Comparison of ENCODE assay signal across 13 cellular contexts in the genomic region with DNA sequence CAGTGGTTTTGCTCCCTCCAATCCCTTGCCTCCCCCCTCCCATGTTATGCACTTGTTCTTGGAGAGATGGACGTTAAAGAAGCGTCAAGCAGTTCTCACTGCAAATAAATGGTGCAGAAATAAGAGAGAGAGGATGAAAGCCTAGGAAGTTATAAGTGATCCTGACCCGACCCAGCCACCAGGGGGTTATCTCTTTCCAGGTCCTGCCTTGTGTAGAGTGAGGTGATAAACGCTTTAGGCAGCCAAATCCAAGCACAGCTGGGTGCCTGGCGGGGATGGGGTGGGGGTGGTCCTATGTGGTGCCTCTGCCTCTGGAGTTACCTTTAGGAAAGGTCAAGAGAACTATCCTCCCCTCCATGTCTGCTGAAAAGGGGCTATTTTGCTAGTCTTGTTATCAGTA. TPM values are rescaled to one million over a fixed set of nuclear protein-coding genes. Genes with fewer than 3 reads are reported as not detected.
DNase-seq lines count a peak whose midpoint lies in the region; ATAC-seq, FAIRE-seq and TF ChIP-seq lines count a peak whose summit lies in the region.
"Had no signal": no experiment of that assay in that cellular context is flagged by ENCODE, and none has a peak within 500 bp of the region (broad histone marks: within the 10 kb centered on the region; RNA-seq: fewer than 3 reads in every experiment).

No MANE protein-coding gene starts in this region.

- peaks cover 7% of the 10 kb centered on the region for H3K4me1 ChIP-seq in HepG2 (ENCODE audit: insufficient read depth, low read length)
- H3K4me1 ChIP-seq in right lobe of liver = peaks cover 0 to 11% (median 0%) of the 10 kb centered on the region in 4 donors
- H3K4me1 ChIP-seq in K562 (replicated peaks in 1 of 2; ENCODE audit: control insufficient read depth in 2 of 2, insufficient read depth in 2 of 2, low read length in 2 of 2) = peaks cover 0 to 39% of the 10 kb centered on the region in 2 experiments; a peak in 3 of 5 replicates

- H3K4me3 Mint-ChIP-seq in type B pancreatic cell = peak overlapping the region; percentile 85
- no peak overlapping the region for H3K4me3 Mint-ChIP-seq in activated CD8-positive, alpha-beta T cell treated with anti-CD3 and anti-CD28 coated beads, Interleukin-2, amount 10 ng/mL, durations not matched to agents 7 days and 5 days
- H3K4me3 Mint-ChIP-seq: activated T-helper 1 cell treated with anti-CD3 and anti-CD28 coated beads, Interleukin-12 subunit alpha, Interleukin-12 subunit beta, Interleukin-2, Interleukin-4 antibody, amounts not matched to agents 30 ng/mL and 10 ng/mL and 1 ng/mL, durations not matched to agents 14 hours and 24 hours and 36 hours; CD8-positive, alpha-beta T cell had no signal

- no peaks in the 10 kb centered on the region for H3K9me3 Mint-ChIP-seq in type B pancreatic cell
- no peaks in the 10 kb centered on the region for H3K9me3 Mint-ChIP-seq in activated CD8-positive, alpha-beta T cell treated with anti-CD3 and anti-CD28 coated beads, Interleukin-2, amount 10 ng/mL, durations not matched to agents 7 days and 5 days (ENCODE audit: insufficient read depth)
- H3K9me3 Mint-ChIP-seq: activated T-helper 1 cell treated with anti-CD3 and anti-CD28 coated beads, Interleukin-12 subunit alpha, Interleukin-12 subunit beta, Interleukin-2, Interleukin-4 antibody, amounts not matched to agents 30 ng/mL and 10 ng/mL and 1 ng/mL, durations not matched to agents 14 hours and 24 hours and 36 hours; CD8-positive, alpha-beta T cell had no signal

- no peak overlapping the region for H3K9ac ChIP-seq in HepG2 (ENCODE audit: insufficient read depth, low read depth, low read length)
- H3K9ac ChIP-seq in K562 (ENCODE audit: insufficient read depth in 1 of 2, low read depth in 2 of 2, low read length in 2 of 2) = no peak overlapping the region

- H3K27ac ChIP-seq in HepG2 (ENCODE audit: extremely low read length, insufficient read depth, low read length) (no peak overlapping the region), right lobe of liver (no peak overlapping the region), K562 (ENCODE audit: extremely low read depth, low read depth, low read length) (no peak overlapping the region)
- H3K27ac ChIP-seq: skin epidermis had no signal

- DNase-seq in HepG2 (ENCODE audit: low spot score) (no peak), right lobe of liver (no peak), K562 (ENCODE audit: extremely low read depth in 1 of 4, low spot score in 3 of 4) (peak in 3 of 4 experiments; percentile 43 to 50 (median 48)), type B pancreatic cell (ENCODE audit: extremely low spot score, unreplicated experiment) (no peak), AML-193 (lab: John Stamatoyannopoulos, UW) (no peak)
- peak; percentile 14 for DNase-seq in Jurkat, Clone E6-1 (ENCODE audit: low read depth, low spot score)
- DNase-seq in activated CD8-positive, alpha-beta T cell treated with anti-CD3 and anti-CD28 coated beads, Interleukin-2, amount 10 ng/mL, durations not matched to agents 7 days and 5 days = no peak
- DNase-seq: CD8-positive, alpha-beta T cell had no signal

- peak; percentile 51 for ATAC-seq in HepG2
- no peak for ATAC-seq in right lobe of liver
- peak; percentile 77 for ATAC-seq in K562
- ATAC-seq in activated CD8-positive, alpha-beta T cell treated with anti-CD3 and anti-CD28 coated beads, Interleukin-2, amount 10 ng/mL, durations not matched to agents 7 days and 5 days = no peak
- no peak for ATAC-seq in GM19351 (IDR thresholded peaks at IDR 0.05; ENCODE audit: unreplicated experiment)
- ATAC-seq: CD8-positive, alpha-beta T cell; esophagus mucosa; Right ventricle myocardium inferior had no signal

- H3K4me3 ChIP-seq in HepG2 (replicated peaks in 1 of 3; ENCODE audit: insufficient read depth in 1 of 3, low read depth in 2 of 3, low read length in 3 of 3) = no peak overlapping the region
- H3K4me3 ChIP-seq in right lobe of liver = no peak overlapping the region
- no peak overlapping the region for H3K4me3 ChIP-seq in Jurkat, Clone E6-1 (ENCODE audit: low read length)
- H3K4me3 ChIP-seq in K562 = no peak overlapping the region
- H3K4me3 ChIP-seq: skin epidermis had no signal

- TF ChIP-seq CTCF in HepG2 (CRISPR knock-in tag; IDR thresholded peaks at IDR 0.05) (no peak), right lobe of liver (IDR thresholded peaks at IDR 0.05) (no peak), K562 (IDR thresholded peaks at IDR 0.05 in 2 of 3, conservative IDR thresholded peaks at IDR 0.05 in 1 of 3; ENCODE audit: insufficient read depth in 2 of 3, low read depth in 1 of 3, low read length in 3 of 3) (peak in 2 of 3 experiments; percentile 28 to 35; a peak in 2 of 6 replicates), type B pancreatic cell (conservative IDR thresholded peaks at IDR 0.05) (peak; percentile 60)

- H3K27me3 ChIP-seq in HepG2 (ENCODE audit: control insufficient read depth in 1 of 2, insufficient read depth in 2 of 2, low read length in 2 of 2) (peaks cover 13 to 77% of the 10 kb centered on the region in 2 experiments), right lobe of liver (peaks cover 7 to 40% of the 10 kb centered on the region in 2 donors), K562 (ENCODE audit: control insufficient read depth in 2 of 2, insufficient read depth in 2 of 2, low read length in 2 of 2) (peaks cover 39 to 61% of the 10 kb centered on the region in 2 experiments)

- H3K36me3 ChIP-seq in HepG2 (replicated peaks in 1 of 2; ENCODE audit: control insufficient read depth in 1 of 2, insufficient read depth in 2 of 2, low read length in 2 of 2) = no peaks in the 10 kb centered on the region
- no peaks in the 10 kb centered on the region for H3K36me3 ChIP-seq in right lobe of liver
- H3K36me3 ChIP-seq in K562 (ENCODE audit: control insufficient read depth, insufficient read depth, low read length) = no peaks in the 10 kb centered on the region

- WGBS in HepG2 (ENCODE audit: low lambda C conversion rate) = 2% methylated on average over 5 of the region's 5 CpGs
- WGBS in right lobe of liver (ENCODE audit: insufficient coverage, low coverage, low lambda C conversion rate, missing lambda C conversion rate) = 4% methylated on average over 4 of the region's 5 CpGs
- whole genome bisulfite sequencing in K562 (ENCODE audit: insufficient coverage, low coverage, missing lambda C conversion rate) = 3% methylated on average over 5 of the region's 5 CpGs

- H3K4me2 ChIP-seq in HepG2 (ENCODE audit: low read depth, low read length) (no peak overlapping the region), K562 (ENCODE audit: insufficient read depth, low read length) (no peak overlapping the region)

- H3K27ac Mint-ChIP-seq in type B pancreatic cell = peak overlapping the region; percentile 75
- H3K27ac Mint-ChIP-seq in activated CD8-positive, alpha-beta T cell treated with anti-CD3 and anti-CD28 coated beads, Interleukin-2, amount 10 ng/mL, durations not matched to agents 7 days and 5 days = no peak overlapping the region
- H3K27ac Mint-ChIP-seq: activated T-helper 1 cell treated with anti-CD3 and anti-CD28 coated beads, Interleukin-12 subunit alpha, Interleukin-12 subunit beta, Interleukin-2, Interleukin-4 antibody, amounts not matched to agents 30 ng/mL and 10 ng/mL and 1 ng/mL, durations not matched to agents 14 hours and 24 hours and 36 hours; CD8-positive, alpha-beta T cell had no signal

- intact Hi-C loops in HepG2 (cut with micrococcal nuclease; ENCODE audit: unreplicated experiment) = no loop called here
- intact Hi-C loops in right lobe of liver (cut with DNase I) = no loop called here
- intact Hi-C loops in K562 (cut with micrococcal nuclease) = loop anchor here (10.0 kb wide), 1 partner anchor 1989 kb away; the partner anchor contains the start of gene SLC35B3

- H3K79me2 ChIP-seq in HepG2 (ENCODE audit: insufficient read depth, low read length) (no peaks in the 10 kb centered on the region), K562 (ENCODE audit: control insufficient read depth, insufficient read depth, low read length) (no peaks in the 10 kb centered on the region)

- TF ChIP-seq EP300 in HepG2 (IDR thresholded peaks at IDR 0.05; ENCODE audit: low read depth in 2 of 2, low read length in 2 of 2) (no peak), HepG2 (CRISPR knock-in tag; IDR thresholded peaks at IDR 0.05; ENCODE audit: borderline replicate concordance) (no peak), K562 (IDR thresholded peaks at IDR 0.05; ENCODE audit: low read length) (no peak)

- CTCF ChIA-PET in HepG2 (lab: Yijun Ruan, JAX; ENCODE audit: low intra/inter-chr PET ratio, low total read pairs) = no interaction called here
- CTCF ChIA-PET in K562 (lab: Yijun Ruan, JAX; ENCODE audit: low intra/inter-chr PET ratio) = no interaction called here
- CTCF ChIA-PET in activated CD8-positive, alpha-beta T cell treated with anti-CD3 and anti-CD28 coated beads, Interleukin-2, amount 10 ng/mL, durations not matched to agents 7 days and 5 days (lab: Charles Lee) = interaction anchor here (1.2 to 1.3 kb wide), 3 partner anchors 10 to 39 kb away, joined by 3 to 4 read pairs (median 4); no protein-coding TSS in a partner anchor

- H2AFZ ChIP-seq in HepG2 (ENCODE audit: low read length) = no peak overlapping the region
- H2AFZ ChIP-seq in K562 (ENCODE audit: low read depth, low read length) = no peak overlapping the region

- no peaks in the 10 kb centered on the region for H3K9me1 ChIP-seq in K562 (ENCODE audit: control insufficient read depth, insufficient read depth, low read length)

- TF ChIP-seq RAD21 in HepG2 (CRISPR knock-in tag; IDR thresholded peaks at IDR 0.05) (no peak), K562 (CRISPR knock-in tag; conservative IDR thresholded peaks at IDR 0.05 in 1 of 2, IDR thresholded peaks at IDR 0.05 in 1 of 2) (0 out of 4 replicates have a peak, but pooled peaks of 1 of the 2 experiments have one; percentile 18)

- TF ChIP-seq POLR2A in HepG2 (IDR thresholded peaks at IDR 0.05; ENCODE audit: insufficient read depth in 1 of 2, low read depth in 2 of 2, low read length in 2 of 2) (no peak), right lobe of liver (IDR thresholded peaks at IDR 0.05) (no peak), K562 (conservative IDR thresholded peaks at IDR 0.05) (no peak)

- H4K20me1 ChIP-seq in HepG2 (ENCODE audit: insufficient read depth, low read length) = no peaks in the 10 kb centered on the region
- H4K20me1 ChIP-seq in K562 (replicated peaks; ENCODE audit: control insufficient read depth, insufficient read depth, low read length) = no peaks in the 10 kb centered on the region; the same call in 1 of the 2 replicates

- H3K9me3 ChIP-seq in HepG2 (ENCODE audit: low read length) (no peaks in the 10 kb centered on the region), right lobe of liver (no peaks in the 10 kb centered on the region), K562 (replicated peaks; ENCODE audit: control insufficient read depth, insufficient read depth, low read depth, low read length) (no peaks in the 10 kb centered on the region)

- in situ Hi-C loops in HepG2 (cut with HindIII; ENCODE audit: extremely low pct_ligation_motif_present, low pct_unique_long_range_greater_than_20kb) = loop anchor here (10.0 kb wide), 1 partner anchor 1169 kb away; no protein-coding TSS in a partner anchor
- in situ Hi-C loops in K562 (cut with MboI) = no loop called here

- peaks cover 84% of the 10 kb centered on the region for H3K27me3 Mint-ChIP-seq in type B pancreatic cell
- peaks cover 91% of the 10 kb centered on the region for H3K27me3 Mint-ChIP-seq in activated CD8-positive, alpha-beta T cell treated with anti-CD3 and anti-CD28 coated beads, Interleukin-2, amount 10 ng/mL, durations not matched to agents 7 days and 5 days (ENCODE audit: low read depth)

- peaks cover 32% of the 10 kb centered on the region for H3K4me1 Mint-ChIP-seq in type B pancreatic cell (ENCODE audit: unreplicated experiment)
- peaks cover 10% of the 10 kb centered on the region for H3K4me1 Mint-ChIP-seq in activated CD8-positive, alpha-beta T cell treated with anti-CD3 and anti-CD28 coated beads, Interleukin-2, amount 10 ng/mL, durations not matched to agents 7 days and 5 days (ENCODE audit: low read depth)

- no peaks in the 10 kb centered on the region for H3K36me3 Mint-ChIP-seq in type B pancreatic cell
- peaks cover 9% of the 10 kb centered on the region for H3K36me3 Mint-ChIP-seq in activated CD8-positive, alpha-beta T cell treated with anti-CD3 and anti-CD28 coated beads, Interleukin-2, amount 10 ng/mL, durations not matched to agents 7 days and 5 days (ENCODE audit: low read depth)
- H3K36me3 Mint-ChIP-seq: CD8-positive, alpha-beta T cell had no signal

- POLR2A ChIA-PET in HepG2 (lab: Yijun Ruan, JAX) (no interaction called here), K562 (lab: Yijun Ruan, JAX) (interaction anchor here (1.5 kb wide), 1 partner anchor 9 kb away, joined by 7 read pairs; the partner anchor contains the start of gene TFAP2A)
- POLR2A ChIA-PET in activated CD8-positive, alpha-beta T cell treated with anti-CD3 and anti-CD28 coated beads, Interleukin-2, amount 10 ng/mL, durations not matched to agents 7 days and 5 days (lab: Charles Lee) = interaction anchor here (0.7 kb wide), 1 partner anchor 271 kb away, joined by 3 read pairs; the partner anchor contains the start of genes C6orf52 and PAK1IP1

- FAIRE-seq in HepG2 (lab: Jason Lieb, UNC) (no peak), K562 (lab: Jason Lieb, UNC) (peak; percentile 71)

- BruUV-seq in HepG2 (replicated peaks; lab: Mats Ljungman, UMichigan) = no TSS peak
- BruUV-seq in K562 (replicated peaks; lab: Mats Ljungman, UMichigan) = no TSS peak

RNA-seq across cellular contexts. Expression of gene TFAP2A, which starts 9.1 kb away (rescaled TPM):
- total RNA-seq in HepG2 (2016; rRNA removed; fragmentation: Illumina TruSeq; extraction: Trizol) (not detected in 2 replicates), right lobe of liver (under 1 TPM in 3 of 6 experiments, not detected in 3; 0.07 to 0.18 (median 0.12) TPM), K562 (2014; rRNA removed) (0.33 TPM in 1 of 2 replicates, not detected in the other), K562 (2014; rRNA removed; fragmentation: Illumina TruSeq; extraction: Trizol) (0.18 TPM in 1 of 2 replicates, not detected in the other), K562 (2015; rRNA removed; fragmentation: Illumina TruSeq; extraction: Trizol) (0.11 and 0.22 TPM in 2 replicates), K562 (2021) (0.40 and 0.53 TPM in 2 replicates), type B pancreatic cell (ENCODE audit: low replicate concordance) (66.6 and 143 TPM in 2 replicates)
- not detected in 2 replicates for total RNA-seq in HepG2 (2016; cell fraction: cytosol; rRNA removed; fragmentation: Illumina TruSeq; extraction: Trizol; ENCODE audit: low read depth)
- total RNA-seq in HepG2 (2016; cell fraction: insoluble cytoplasmic fraction; rRNA removed; fragmentation: Illumina TruSeq; extraction: Trizol) = not detected in 2 replicates
- not detected in 2 replicates for total RNA-seq in HepG2 (2016; cell fraction: membrane; rRNA removed; fragmentation: Illumina TruSeq; extraction: Trizol)
- not detected in 2 replicates for total RNA-seq in HepG2 (2016; cell fraction: nucleus; rRNA removed; fragmentation: Illumina TruSeq; extraction: Trizol)
- polyA plus RNA-seq in HepG2 (2011; rRNA removed) (not detected in 2 replicates), K562 (2011; rRNA removed) (0.15 and 0.17 TPM in 2 replicates), K562 (2014; fragmentation: Illumina TruSeq; extraction: Trizol) (0.37 and 0.54 TPM in 2 replicates), K562 (2014; fragmentation: Nextera tagmentation; extraction: Ambion mirVana) (under 1 TPM; 0.14 to 0.20 TPM), K562 (2014; rRNA removed) (0.15 and 0.36 TPM in 2 replicates)
- polyA plus RNA-seq in HepG2 (2011; cell fraction: cytosol; rRNA removed) = 0.04 and 0.09 TPM in 2 replicates
- polyA plus RNA-seq in HepG2 (2011; cell fraction: nucleus; rRNA removed) = not detected in 2 replicates
- not detected in 2 replicates for polyA plus RNA-seq in HepG2 (2012)
- polyA plus RNA-seq in HepG2 (2016; cell fraction: cytosol; fragmentation: Illumina TruSeq; extraction: Trizol; ENCODE audit: low read depth) = not detected in 2 replicates
- polyA plus RNA-seq in HepG2 (2016; cell fraction: insoluble cytoplasmic fraction; fragmentation: Illumina TruSeq; extraction: Trizol; ENCODE audit: low read depth) = not detected in 2 replicates
- polyA plus RNA-seq in HepG2 (2016; cell fraction: membrane; fragmentation: Illumina TruSeq; extraction: Trizol; ENCODE audit: low read depth) = not detected in 2 replicates
- polyA plus RNA-seq in HepG2 (2016; cell fraction: nucleus; fragmentation: Illumina TruSeq; extraction: Trizol; ENCODE audit: insufficient read depth, low read depth) = not detected in 2 replicates
- 48.3 TPM in 1 of 2 replicates, not detected in the other for polyA minus RNA-seq in HepG2 (2011; rRNA and poly(A)+ RNA removed; ENCODE audit: low replicate concordance)
- polyA minus RNA-seq in HepG2 (2011; cell fraction: cytosol; rRNA and poly(A)+ RNA removed) = 0.99 and 2.1 TPM in 2 replicates
- polyA minus RNA-seq in HepG2 (2011; cell fraction: nucleus; rRNA and poly(A)+ RNA removed) = 0.25 and 1.2 TPM in 2 replicates
- polyA plus RNA-seq in Jurkat, Clone E6-1 (2012; ENCODE audit: insufficient read depth, insufficient read length) = 2.5 TPM
- 0.51 and 0.55 TPM in 2 replicates for total RNA-seq in K562 (2011; cell fraction: chromatin; rRNA removed; ENCODE audit: low replicate concordance)
- total RNA-seq in K562 (2011; cell fraction: nucleolus; rRNA removed) = 0.33 TPM in 1 of 2 replicates, not detected in the other
- total RNA-seq in K562 (2011; cell fraction: nucleoplasm; rRNA removed) = 0.29 and 0.61 TPM in 2 replicates
- 0.19 and 0.22 TPM in 2 replicates for polyA plus RNA-seq in K562 (2011; cell fraction: cytosol; rRNA removed)
- polyA plus RNA-seq in K562 (2011; cell fraction: nucleus; rRNA removed) = 0.24 and 0.46 TPM in 2 replicates
- 0.29 and 0.42 TPM in 2 replicates for polyA plus RNA-seq in K562 (2012)
- 0.12 and 0.28 TPM in 2 replicates for polyA minus RNA-seq in K562 (2011; rRNA and poly(A)+ RNA removed)
- polyA minus RNA-seq in K562 (2011; cell fraction: cytosol; rRNA and poly(A)+ RNA removed) = 1.0 and 3.5 TPM in 2 replicates
- polyA minus RNA-seq in K562 (2011; cell fraction: nucleus; rRNA and poly(A)+ RNA removed) = 0.40 and 0.56 TPM in 2 replicates
- total RNA-seq in activated CD8-positive, alpha-beta T cell treated with anti-CD3 and anti-CD28 coated beads, Interleukin-2, amount 10 ng/mL, durations not matched to agents 7 days and 5 days = not detected
- total RNA-seq: activated T-helper 1 cell treated with anti-CD3 and anti-CD28 coated beads, Interleukin-12 subunit alpha, Interleukin-12 subunit beta, Interleukin-2, Interleukin-4 antibody, amounts not matched to agents 30 ng/mL and 10 ng/mL and 1 ng/mL, durations not matched to agents 14 hours and 24 hours and 36 hours had no signal

Comparison
In these comparisons a context has a peak if more than half of its experiments do, and no peak if none do; other contexts are left out.
1. ATAC-seq: peak in HepG2 (single experiment) and K562 (single experiment); none in right lobe of liver (0 of 4), activated CD8-positive, alpha-beta T cell treated with anti-CD3 and anti-CD28 coated beads, Interleukin-2, amount 10 ng/mL, durations not matched to agents 7 days and 5 days (single experiment) and GM19351 (single experiment).
2. DNase-seq: peak in Jurkat, Clone E6-1 (single experiment) and K562 (3 of 4); none in HepG2 (single experiment), right lobe of liver (0 of 3), type B pancreatic cell (single experiment), activated CD8-positive, alpha-beta T cell treated with anti-CD3 and anti-CD28 coated beads, Interleukin-2, amount 10 ng/mL, durations not matched to agents 7 days and 5 days (single experiment) and AML-193 (0 of 2).
3. CTCF ChIP-seq: peak in K562 (2 of 3) and type B pancreatic cell (single experiment); none in HepG2 (single experiment) and right lobe of liver (0 of 4).
4. RNA of gene TFAP2A, which starts 9.1 kb away (total RNA-seq): 66.6 to 143 TPM in type B pancreatic cell; 0.11 to 0.61 TPM in K562, 0.07 to 0.18 TPM in right lobe of liver, not detected in activated CD8-positive, alpha-beta T cell treated with anti-CD3 and anti-CD28 coated beads, Interleukin-2, amount 10 ng/mL, durations not matched to agents 7 days and 5 days and not detected in HepG2; every median in the first group is over 10 times any median in the second.
5. Of the 241 proteins assayed by ChIP-seq in both HepG2 and K562: peak only in HepG2: none; only in K562: CTCF; in both: none; in neither: 239; mixed calls (peak in some experiments, not most) for 1.